ENCODE assay signal across 21 cellular contexts in genomic region chr12:40183745-40184144, GRCh38. TPM values are rescaled to one million over a fixed set of nuclear protein-coding genes. Genes with fewer than 3 reads are reported as not detected.
DNase-seq lines count a peak whose midpoint lies in the region; ATAC-seq, FAIRE-seq and TF ChIP-seq lines count a peak whose summit lies in the region.
"Had no signal": no experiment of that assay in that cellular context is flagged by ENCODE, and none has a peak within 500 bp of the region (broad histone marks: within the 10 kb centered on the region; RNA-seq: fewer than 3 reads in every experiment).

No MANE protein-coding gene starts in this region.

- H3K9me3 ChIP-seq in K562 (replicated peaks; ENCODE audit: control insufficient read depth, insufficient read depth, low read depth, low read length), result no peaks in the 10 kb centered on the region
- H3K9me3 ChIP-seq in parathyroid adenoma (ENCODE audit: control insufficient read depth, low read length), result no peaks in the 10 kb centered on the region
- no peaks in the 10 kb centered on the region for H3K9me3 ChIP-seq in testis
- H3K9me3 ChIP-seq: A549, Caco-2 had no signal

- H3K79me2 ChIP-seq in K562 (ENCODE audit: control insufficient read depth, insufficient read depth, low read length) (no peaks in the 10 kb centered on the region), parathyroid adenoma (no peaks in the 10 kb centered on the region)

- no peak overlapping the region for H3K27ac ChIP-seq in K562 (ENCODE audit: extremely low read depth, low read depth, low read length)
- no peak overlapping the region for H3K27ac ChIP-seq in parathyroid adenoma
- no peak overlapping the region for H3K27ac ChIP-seq in testis
- H3K27ac ChIP-seq: A549; BLaER1 treated with 17β-estradiol and CSF1 and Interleukin-3, amounts not matched to agents 10 nM and 100 nM; C4-2B had no signal

- no peaks in the 10 kb centered on the region for H3K4me1 ChIP-seq in K562 (replicated peaks in 1 of 2; ENCODE audit: control insufficient read depth in 2 of 2, insufficient read depth in 2 of 2, low read length in 2 of 2)
- H3K4me1 ChIP-seq in parathyroid adenoma, result no peaks in the 10 kb centered on the region
- H3K4me1 ChIP-seq in testis, result no peaks in the 10 kb centered on the region
- H3K4me1 ChIP-seq: A549, Caco-2 had no signal

- FAIRE-seq in GM19239 (lab: Jason Lieb, UNC), result peak; percentile 18
- no peak for FAIRE-seq in K562 (lab: Jason Lieb, UNC)
- FAIRE-seq: A549, D721Med, GM12891 had no signal

- BruUV-seq in K562 (replicated peaks; lab: Mats Ljungman, UMichigan), result no TSS peak

- TF ChIP-seq CTCF in K562 (IDR thresholded peaks at IDR 0.05 in 2 of 3, conservative IDR thresholded peaks at IDR 0.05 in 1 of 3; ENCODE audit: insufficient read depth in 2 of 3, low read depth in 1 of 3, low read length in 3 of 3), result no peak
- no peak for TF ChIP-seq CTCF in parathyroid adenoma (IDR thresholded peaks at IDR 0.05)
- TF ChIP-seq CTCF in testis (IDR thresholded peaks at IDR 0.05), result no peak

- no peaks in the 10 kb centered on the region for H4K20me1 ChIP-seq in K562 (replicated peaks; ENCODE audit: control insufficient read depth, insufficient read depth, low read length)
- H4K20me1 ChIP-seq: BLaER1 treated with 17β-estradiol and CSF1 and Interleukin-3, amounts not matched to agents 10 nM and 100 nM had no signal

- CTCF ChIA-PET in K562 (lab: Yijun Ruan, JAX; ENCODE audit: low intra/inter-chr PET ratio), result interaction anchor here (0.6 kb wide), 1 partner anchor 848 kb away, joined by 3 read pairs; no protein-coding TSS in a partner anchor

- no peak for TF ChIP-seq POLR2A in K562 (conservative IDR thresholded peaks at IDR 0.05)
- no peak for TF ChIP-seq POLR2A in testis (IDR thresholded peaks at IDR 0.05)

- H3K9me1 ChIP-seq in K562 (ENCODE audit: control insufficient read depth, insufficient read depth, low read length), result no peaks in the 10 kb centered on the region

- H2AFZ ChIP-seq in K562 (ENCODE audit: low read depth, low read length) (no peak overlapping the region), parathyroid adenoma (peak overlapping the region; percentile 42)

- H3K9ac ChIP-seq in K562 (ENCODE audit: insufficient read depth in 1 of 2, low read depth in 2 of 2, low read length in 2 of 2), result no peak overlapping the region
- H3K9ac ChIP-seq in parathyroid adenoma, result no peak overlapping the region
- H3K9ac ChIP-seq: BLaER1 treated with 17β-estradiol and CSF1 and Interleukin-3, amounts not matched to agents 10 nM and 100 nM had no signal

- H3K4me3 ChIP-seq in K562 (no peak overlapping the region), parathyroid adenoma (ENCODE audit: low read depth, low read length) (no peak overlapping the region), testis (no peak overlapping the region)
- H3K4me3 ChIP-seq: A549; BLaER1 treated with 17β-estradiol and CSF1 and Interleukin-3, amounts not matched to agents 10 nM and 100 nM had no signal

- POLR2A ChIA-PET in K562 (lab: Yijun Ruan, JAX), result interaction anchor here (0.6 kb wide), 1 partner anchor 110 kb away, joined by 3 read pairs; no protein-coding TSS in a partner anchor

- ATAC-seq in K562, result no peak
- ATAC-seq: A549; CD8-positive, alpha-beta T cell had no signal

- in situ Hi-C loops in K562 (cut with MboI), result no loop called here

- TF ChIP-seq EP300 in K562 (IDR thresholded peaks at IDR 0.05; ENCODE audit: low read length), result no peak

- H3K27me3 ChIP-seq in K562 (ENCODE audit: control insufficient read depth in 2 of 2, insufficient read depth in 2 of 2, low read length in 2 of 2), result no peaks in the 10 kb centered on the region
- no peaks in the 10 kb centered on the region for H3K27me3 ChIP-seq in parathyroid adenoma (ENCODE audit: control insufficient read depth, insufficient read depth, low read length)
- H3K27me3 ChIP-seq in testis, result no peaks in the 10 kb centered on the region
- H3K27me3 ChIP-seq: BLaER1 treated with 17β-estradiol and CSF1 and Interleukin-3, amounts not matched to agents 10 nM and 100 nM had no signal

- intact Hi-C loops in K562 (cut with micrococcal nuclease), result no loop called here
- intact Hi-C loops in testis (cut with DNase I; ENCODE audit: low total_unique reads), result no loop called here

- DNase-seq in GM19239 (ENCODE audit: insufficient read length, low spot score) (no peak), K562 (ENCODE audit: extremely low read depth in 1 of 4, low spot score in 3 of 4) (no peak), testis (no peak), DMS153 (lab: John Stamatoyannopoulos, UW) (no peak)
- no peak for DNase-seq in activated naive CD4-positive, alpha-beta T cell treated with Interleukin-2 at 50 U/mL for 16 hours
- DNase-seq: AML-193; Caco-2; Calu3; CD4-positive, alpha-beta T cell; CD8-positive, alpha-beta T cell; DMS53; DMS79; DND-41; EL; GF-D8 had no signal

- 0% methylated on average over 1 of the region's 1 CpG for WGBS in K562 (ENCODE audit: insufficient coverage, low coverage, missing lambda C conversion rate)
- WGBS in testis, 2 donors, result 94 to 100% methylated on average over 1 of the region's 1 CpG

- H3K36me3 ChIP-seq in K562 (ENCODE audit: control insufficient read depth, insufficient read depth, low read length), result no peaks in the 10 kb centered on the region
- no peaks in the 10 kb centered on the region for H3K36me3 ChIP-seq in parathyroid adenoma (ENCODE audit: control insufficient read depth, insufficient read depth, low read length)
- no peaks in the 10 kb centered on the region for H3K36me3 ChIP-seq in testis (ENCODE audit: low read depth, missing control alignments)

- H3K4me2 ChIP-seq in K562 (ENCODE audit: insufficient read depth, low read length) (no peak overlapping the region), parathyroid adenoma (ENCODE audit: low read length) (no peak overlapping the region)
- H3K4me2 ChIP-seq: A549; BLaER1 treated with 17β-estradiol and CSF1 and Interleukin-3, amounts not matched to agents 10 nM and 100 nM had no signal

- TF ChIP-seq RAD21 in K562 (CRISPR knock-in tag; conservative IDR thresholded peaks at IDR 0.05 in 1 of 2, IDR thresholded peaks at IDR 0.05 in 1 of 2), result no peak

TF ChIP-seq in K562, 482 proteins besides CTCF, POLR2A, EP300 and RAD21:
- TF ChIP-seq CBFA2T3 (IDR thresholded peaks at IDR 0.05) (peak; percentile 50; the same call in 1 of the 2 replicates), SIN3B (IDR thresholded peaks at IDR 0.05; ENCODE audit: low read depth) (no peak), POLR2G (IDR thresholded peaks at IDR 0.05; ENCODE audit: low read depth, low read length) (no peak), TAL1 (IDR thresholded peaks at IDR 0.05) (0 out of 2 replicates have a peak, but pooled peaks have one; percentile 16), CBFA2T2 (conservative IDR thresholded peaks at IDR 0.05) (peak; percentile 18; the same call in 1 of the 2 replicates), TCF3 (CRISPR knock-in tag; IDR thresholded peaks at IDR 0.05) (peak; percentile 55), HES1 (IDR thresholded peaks at IDR 0.05; ENCODE audit: low read depth) (no peak), RHOXF2B (CRISPR knock-in tag; conservative IDR thresholded peaks at IDR 0.05) (no peak), PREB (CRISPR knock-in tag; IDR thresholded peaks at IDR 0.05) (no peak)

RNA-seq across cellular contexts. Expression of gene LRRK2, which starts 41.1 kb away (rescaled TPM):
- total RNA-seq in K562 (2011; cell fraction: chromatin; rRNA removed; ENCODE audit: low replicate concordance), result 1.0 and 1.7 TPM in 2 replicates
- total RNA-seq in K562 (2011; cell fraction: nucleolus; rRNA removed), result 0.26 and 0.33 TPM in 2 replicates
- 0.37 and 0.46 TPM in 2 replicates for total RNA-seq in K562 (2011; cell fraction: nucleoplasm; rRNA removed)
- 0.08 and 0.32 TPM in 2 replicates for total RNA-seq in K562 (2014; rRNA removed)
- 0.19 and 0.25 TPM in 2 replicates for total RNA-seq in K562 (2014; rRNA removed; fragmentation: Illumina TruSeq; extraction: Trizol)
- 0.15 and 0.40 TPM in 2 replicates for total RNA-seq in K562 (2015; rRNA removed; fragmentation: Illumina TruSeq; extraction: Trizol)
- total RNA-seq in K562 (2021), result 0.58 and 0.89 TPM in 2 replicates
- polyA plus RNA-seq in K562 (2011; rRNA removed), result 0.03 and 0.45 TPM in 2 replicates
- 0.06 TPM in 1 of 2 replicates, not detected in the other for polyA plus RNA-seq in K562 (2011; cell fraction: cytosol; rRNA removed)
- 0.18 TPM in 1 of 2 replicates, not detected in the other for polyA plus RNA-seq in K562 (2011; cell fraction: nucleus; rRNA removed)
- 0.12 and 0.39 TPM in 2 replicates for polyA plus RNA-seq in K562 (2012)
- polyA plus RNA-seq in K562 (2014; fragmentation: Illumina TruSeq; extraction: Trizol), result 0.11 and 0.31 TPM in 2 replicates
- polyA plus RNA-seq in K562 (2014; fragmentation: Nextera tagmentation; extraction: Ambion mirVana), result under 1 TPM; 0.03 to 0.13 TPM
- polyA plus RNA-seq in K562 (2014; rRNA removed), result 0.08 and 0.15 TPM in 2 replicates
- polyA minus RNA-seq in K562 (2011; rRNA and poly(A)+ RNA removed), result 0.18 and 0.53 TPM in 2 replicates
- 0.10 TPM in 1 of 2 replicates, not detected in the other for polyA minus RNA-seq in K562 (2011; cell fraction: cytosol; rRNA and poly(A)+ RNA removed)
- polyA minus RNA-seq in K562 (2011; cell fraction: nucleus; rRNA and poly(A)+ RNA removed), result 0.22 and 0.40 TPM in 2 replicates
- 1 to 10 TPM; 5.1 to 6.2 TPM for total RNA-seq in testis
- polyA plus RNA-seq in testis (ENCODE audit: insufficient read depth, low read depth, low replicate concordance), result 3.4 TPM
